ENCODE assay signal across 1 cellular context in genomic region chr7:129784783-129785456, GRCh38.
TF ChIP-seq lines count a peak whose summit lies in the region.

No MANE protein-coding gene starts in this region.

TF ChIP-seq in IMR-90, 13 proteins besides CTCF, POLR2A, EP300 and RAD21 (continued from another document):
- TF ChIP-seq ELK1 (IDR thresholded peaks at IDR 0.05; ENCODE audit: borderline replicate concordance, low read depth, low read length) (no peak), SMC3 (IDR thresholded peaks at IDR 0.05; ENCODE audit: low read depth, low read length) (no peak), MXI1 (IDR thresholded peaks at IDR 0.05; ENCODE audit: borderline replicate concordance, low read depth, low read length) (no peak)
